ENCODE assay signal across 10 cellular contexts in the genomic region with DNA sequence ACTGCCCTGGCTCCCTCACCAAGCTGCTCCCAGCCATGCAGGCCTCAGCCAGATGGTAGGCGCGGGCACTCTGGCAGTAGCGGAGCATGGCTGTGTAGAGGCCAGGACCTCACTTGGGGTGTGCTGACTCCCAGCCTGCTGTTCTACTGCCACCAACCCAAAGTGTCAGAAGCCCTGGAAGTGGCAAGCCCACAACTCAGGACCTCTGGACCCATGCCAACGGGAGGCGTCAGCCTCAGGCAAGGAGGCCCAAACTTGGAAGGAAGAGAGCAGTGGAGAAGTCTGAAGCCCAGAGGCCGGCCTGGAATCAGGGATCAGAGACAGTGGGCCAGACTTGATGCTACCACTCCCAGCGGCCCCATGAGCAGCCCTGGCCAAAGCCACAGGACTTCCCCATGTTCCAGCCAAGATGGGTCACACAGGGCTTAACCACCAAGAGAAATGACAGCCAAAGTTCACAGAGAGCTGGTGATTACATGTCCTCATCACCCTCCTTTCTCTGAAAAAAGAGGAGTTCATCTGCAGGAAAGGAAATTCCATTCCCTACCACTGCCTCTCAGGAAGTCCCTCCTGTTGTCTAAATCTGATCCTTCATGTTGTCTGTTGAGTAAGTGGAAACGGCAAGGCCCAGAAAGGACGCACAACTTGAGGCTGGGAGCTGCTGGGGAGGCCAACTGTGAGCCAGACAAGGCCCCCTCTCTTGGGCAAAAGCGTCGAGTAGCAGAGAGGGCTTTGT. TPM values are rescaled to one million over a fixed set of nuclear protein-coding genes. Genes with fewer than 3 reads are reported as not detected.
DNase-seq lines count a peak whose midpoint lies in the region; ATAC-seq and TF ChIP-seq lines count a peak whose summit lies in the region.
"Had no signal": no experiment of that assay in that cellular context is flagged by ENCODE, and none has a peak within 500 bp of the region (broad histone marks: within the 10 kb centered on the region; RNA-seq: fewer than 3 reads in every experiment).

No MANE protein-coding gene starts in this region.

- TF ChIP-seq CTCF in fibroblast of villous mesenchyme (IDR thresholded peaks at IDR 0.05; ENCODE audit: insufficient read depth, low read depth, low read length) = no peak

- peak overlapping the region; percentile 43 for H3K27ac ChIP-seq in SJCRH30

- no peaks in the 10 kb centered on the region for H3K9me3 ChIP-seq in SJCRH30 (replicated peaks)

- peaks cover 15% of the 10 kb centered on the region for H3K36me3 ChIP-seq in SJCRH30

- ATAC-seq in sciatic nerve (peak; percentile 45), HG02870 (IDR thresholded peaks at IDR 0.05; ENCODE audit: unreplicated experiment) (no peak)
- ATAC-seq: left lobe of liver had no signal

- H3K4me1 ChIP-seq in SJCRH30 = peaks cover 78% of the 10 kb centered on the region

- no peak overlapping the region for H3K4me3 ChIP-seq in SJCRH30
- H3K4me3 ChIP-seq in fibroblast of villous mesenchyme (ENCODE audit: low read depth, low read length) = peak overlapping the region; percentile 7

- DNase-seq in DMS79 treated with DMSO at 0.1 percent for 48 hours (lab: John Stamatoyannopoulos, UW) = peak; percentile 67
- no peak for DNase-seq in SJCRH30
- DNase-seq in fibroblast of villous mesenchyme (ENCODE audit: low read depth) = peak; percentile 43
- DNase-seq in sciatic nerve (ENCODE audit: low spot score) = peak; percentile 78
- no peak for DNase-seq in Ammon's horn (ENCODE audit: low spot score)
- DNase-seq in T-helper 9 cell = no peak
- no peak for DNase-seq in effector CD8-positive, alpha-beta T cell (lab: John Stamatoyannopoulos, UW)
- DNase-seq: activated naive CD4-positive, alpha-beta T cell treated with anti-CD3 and anti-CD28 coated beads, Interleukin-2, amount 50 U/mL, for 16 hours had no signal

- intact Hi-C loops in sciatic nerve (cut with DNase I) = no loop called here

- H3K27me3 ChIP-seq in SJCRH30 = no peaks in the 10 kb centered on the region

RNA-seq across cellular contexts. Expression of a gene that starts 4.4 kb away (rescaled TPM):
- 112 and 121 TPM in 2 replicates for total RNA-seq in SJCRH30 (2014; rRNA removed; shearing (Covaris generic))
- 27.1 and 33.2 TPM in 2 replicates for total RNA-seq in fibroblast of villous mesenchyme
- total RNA-seq in sciatic nerve = 70.8 TPM

RNA-seq across cellular contexts. Expression of a gene that starts 52.2 kb away (rescaled TPM):
- total RNA-seq in SJCRH30 (2014; rRNA removed; shearing (Covaris generic)) = 2,831 and 2,945 TPM in 2 replicates
- total RNA-seq in fibroblast of villous mesenchyme (1,703 and 1,758 TPM in 2 replicates), sciatic nerve (1,413 TPM)

Comparison
In these comparisons a context has a peak if more than half of its experiments do, and no peak if none do; other contexts are left out.
1. DNase-seq: peak in DMS79 treated with DMSO at 0.1 percent for 48 hours (single experiment), fibroblast of villous mesenchyme (single experiment) and sciatic nerve (single experiment); none in SJCRH30 (0 of 2), Ammon's horn (single experiment), T-helper 9 cell (single experiment) and effector CD8-positive, alpha-beta T cell (single experiment).